8 cellular contexts compared by ENCODE assay signal in genomic region chr12:117098361-117099217, GRCh38. TPM values are rescaled to one million over a fixed set of nuclear protein-coding genes. Genes with fewer than 3 reads are reported as not detected.
DNase-seq lines count a peak whose midpoint lies in the region; ATAC-seq and TF ChIP-seq lines count a peak whose summit lies in the region.

No MANE protein-coding gene starts in this region.

- no peaks in the 10 kb centered on the region for H3K36me3 Mint-ChIP-seq in T-helper 2 cell treated with Interferon-gamma antibody and Interleukin-4, amounts not matched to agents 5 μg/mL and 100 μg/mL, for 36 hours (ENCODE audit: low read depth)
- peaks cover 2% of the 10 kb centered on the region for H3K36me3 Mint-ChIP-seq in endodermal cell (ENCODE audit: low read depth)
- H3K36me3 Mint-ChIP-seq in neural crest cell (ENCODE audit: low read depth) = peaks cover 2% of the 10 kb centered on the region

- peaks cover 11% of the 10 kb centered on the region for H3K4me1 ChIP-seq in endodermal cell (ENCODE audit: control insufficient read depth, insufficient read depth, low read length)

- H3K27ac Mint-ChIP-seq in T-helper 2 cell treated with Interferon-gamma antibody and Interleukin-4, amounts not matched to agents 5 μg/mL and 100 μg/mL, for 36 hours = no peak overlapping the region
- H3K27ac Mint-ChIP-seq in endodermal cell (no peak overlapping the region), neural crest cell (ENCODE audit: unreplicated experiment) (no peak overlapping the region)

- peak overlapping the region; percentile 79 for H3K4me3 ChIP-seq in endodermal cell (ENCODE audit: low read length)

- H3K27ac ChIP-seq in endodermal cell (ENCODE audit: low read depth, low read length) = no peak overlapping the region

- no peaks in the 10 kb centered on the region for H3K36me3 ChIP-seq in endodermal cell (ENCODE audit: control insufficient read depth, insufficient read depth, low read length)

- ATAC-seq in HG03064 (IDR thresholded peaks at IDR 0.05; ENCODE audit: low read depth, unreplicated experiment) = peak; percentile 37

- peak overlapping the region; percentile 20 for H3K9ac ChIP-seq in endodermal cell (ENCODE audit: extremely low read depth, low read length, poor library complexity, severe bottlenecking)

- H3K9me3 ChIP-seq in endodermal cell (ENCODE audit: control insufficient read depth, low read length) = no peaks in the 10 kb centered on the region

- TF ChIP-seq CTCF in endodermal cell (conservative IDR thresholded peaks at IDR 0.05) (no peak), neural crest cell (conservative IDR thresholded peaks at IDR 0.05) (no peak)

- peaks cover 31% of the 10 kb centered on the region for H3K27me3 Mint-ChIP-seq in T-helper 2 cell treated with Interferon-gamma antibody and Interleukin-4, amounts not matched to agents 5 μg/mL and 100 μg/mL, for 36 hours (ENCODE audit: low read depth)
- H3K27me3 Mint-ChIP-seq in endodermal cell (ENCODE audit: insufficient read depth) (peaks cover 18% of the 10 kb centered on the region), neural crest cell (ENCODE audit: low read depth) (peaks cover 84% of the 10 kb centered on the region)

- H3K27me3 ChIP-seq in endodermal cell (ENCODE audit: control insufficient read depth, insufficient read depth, low read length, poor library complexity, severe bottlenecking) = peaks cover 20% of the 10 kb centered on the region

- DNase-seq in activated CD4-positive, alpha-beta T cell treated with anti-CD3 and anti-CD28 coated beads for 4 hours = peak; percentile 14 to 34
- DNase-seq in activated CD4-positive, alpha-beta T cell treated with anti-CD3 and anti-CD28 coated beads for 1 hour = no peak
- DNase-seq in T-helper 2 cell treated with Interferon-gamma antibody and Interleukin-4, amounts not matched to agents 5 μg/mL and 100 μg/mL, for 36 hours (ENCODE audit: low spot score) = peak; percentile 25
- peak; percentile 77 for DNase-seq in endodermal cell
- no peak for DNase-seq in neural crest cell (ENCODE audit: low read depth, low spot score)
- DNase-seq in MV-4-11 (lab: John Stamatoyannopoulos, UW) = no peak
- no peak for DNase-seq in SHP77 treated with DMSO at 0.1 percent for 48 hours (lab: John Stamatoyannopoulos, UW)

- WGBS in endodermal cell (ENCODE audit: insufficient coverage in 1 of 2, insufficient read length in 1 of 2), 2 experiments = 5 to 7% methylated on average over 47 to 85 of the region's 85 CpGs

- H3K9me3 Mint-ChIP-seq in T-helper 2 cell treated with Interferon-gamma antibody and Interleukin-4, amounts not matched to agents 5 μg/mL and 100 μg/mL, for 36 hours = no peaks in the 10 kb centered on the region
- H3K9me3 Mint-ChIP-seq in endodermal cell (no peaks in the 10 kb centered on the region), neural crest cell (no peaks in the 10 kb centered on the region)

- peaks cover 17% of the 10 kb centered on the region for H3K4me1 Mint-ChIP-seq in T-helper 2 cell treated with Interferon-gamma antibody and Interleukin-4, amounts not matched to agents 5 μg/mL and 100 μg/mL, for 36 hours (ENCODE audit: low read depth)
- H3K4me1 Mint-ChIP-seq in endodermal cell = peaks cover 37% of the 10 kb centered on the region
- H3K4me1 Mint-ChIP-seq in neural crest cell = peaks cover 16% of the 10 kb centered on the region

- H3K4me3 Mint-ChIP-seq in T-helper 2 cell treated with Interferon-gamma antibody and Interleukin-4, amounts not matched to agents 5 μg/mL and 100 μg/mL, for 36 hours = peak overlapping the region; percentile 81
- H3K4me3 Mint-ChIP-seq in endodermal cell (peak overlapping the region; percentile 57), neural crest cell (peak overlapping the region; percentile 84)

RNA-seq across cellular contexts. Expression of gene TESC, which starts 0.6 kb away (rescaled TPM):
- total RNA-seq in endodermal cell = 10 to 100 TPM; 25.1 to 26.5 TPM
- 7.3 TPM for polyA plus RNA-seq in endodermal cell (2013, experiment 1 of 2)
- polyA plus RNA-seq in endodermal cell (2013, experiment 2 of 2) = 8.3 TPM
- 0.65 and 0.93 TPM in 2 replicates for total RNA-seq in neural crest cell

Comparison
In these comparisons a context has a peak if more than half of its experiments do, and no peak if none do; other contexts are left out.
1. DNase-seq: peak in activated CD4-positive, alpha-beta T cell treated with anti-CD3 and anti-CD28 coated beads for 4 hours (2 of 2), T-helper 2 cell treated with Interferon-gamma antibody and Interleukin-4, amounts not matched to agents 5 μg/mL and 100 μg/mL, for 36 hours (single experiment) and endodermal cell (single experiment); none in activated CD4-positive, alpha-beta T cell treated with anti-CD3 and anti-CD28 coated beads for 1 hour (single experiment), neural crest cell (single experiment), MV-4-11 (single experiment) and SHP77 treated with DMSO at 0.1 percent for 48 hours (single experiment).
2. RNA of gene TESC, which starts 0.6 kb away (total RNA-seq): 25.1 to 26.5 TPM in endodermal cell; 0.65 to 0.93 TPM in neural crest cell; every median in the first group is over 10 times any median in the second.
3. Peak in every context shown above with its lines, with median percentiles within 50 percentile points of each other: H3K4me3 Mint-ChIP-seq.